Comparison of ENCODE assay signal across 21 cellular contexts in genomic region chr6:73236147-73236750, GRCh38. TPM values are rescaled to one million over a fixed set of nuclear protein-coding genes. Genes with fewer than 3 reads are reported as not detected.
A peak's percentile ranks its signal among the peaks of the same experiment; 100 is the strongest.
DNase-seq lines count a peak whose midpoint lies in the region; ATAC-seq and TF ChIP-seq lines count a peak whose summit lies in the region.
"Had no signal": no experiment of that assay in that cellular context is flagged by ENCODE, and none has a peak within 500 bp of the region (broad histone marks: within the 10 kb centered on the region; RNA-seq: fewer than 3 reads in every experiment).

No MANE protein-coding gene starts in this region.

- H3K27ac ChIP-seq in A673 (ENCODE audit: low read depth, low read length, poor library complexity, severe bottlenecking) (no peak overlapping the region), SK-N-SH (ENCODE audit: low read depth in 2 of 2, low read length in 1 of 2) (peak overlapping the region in 1 of 2 experiments; percentile 30; a peak in 1 of 4 replicates)
- H3K27ac ChIP-seq: heart right ventricle, lower lobe of right lung, skin epidermis had no signal

- WGBS in SK-N-SH (ENCODE audit: low lambda C conversion rate) = 48% methylated on average over 5 of the region's 5 CpGs

- H3K9me3 ChIP-seq in A673 (ENCODE audit: low read depth, low read length, poor library complexity, severe bottlenecking) = no peaks in the 10 kb centered on the region
- no peaks in the 10 kb centered on the region for H3K9me3 ChIP-seq in SK-N-SH
- H3K9me3 ChIP-seq: heart right ventricle, lower lobe of right lung had no signal

- no peak overlapping the region for H2AFZ ChIP-seq in SK-N-SH (ENCODE audit: low read depth)

- H3K79me2 ChIP-seq in SK-N-SH (ENCODE audit: insufficient read depth) = no peaks in the 10 kb centered on the region

- no peaks in the 10 kb centered on the region for H3K27me3 ChIP-seq in A673 (replicated peaks; ENCODE audit: insufficient read depth, low read depth, low read length, poor library complexity)
- no peaks in the 10 kb centered on the region for H3K27me3 ChIP-seq in SK-N-SH (ENCODE audit: insufficient read depth)
- H3K27me3 ChIP-seq: heart right ventricle had no signal

- H3K27me3 Mint-ChIP-seq in HFFc6 (ENCODE audit: insufficient read depth) = no peaks in the 10 kb centered on the region
- H3K27me3 Mint-ChIP-seq: activated B cell treated with CpG ODN at 0.5 μM for 24 hours; activated naive CD8-positive, alpha-beta T cell treated with anti-CD3 and anti-CD28 coated beads, Interleukin-2, amount 50 U/mL, for 24 hours had no signal

- H3K4me1 Mint-ChIP-seq in HFFc6 (ENCODE audit: low read depth) = peaks cover 46% of the 10 kb centered on the region
- H3K4me1 Mint-ChIP-seq: activated naive CD8-positive, alpha-beta T cell treated with anti-CD3 and anti-CD28 coated beads, Interleukin-2, amount 50 U/mL, for 24 hours had no signal

- intact Hi-C loops in A673 (cut with micrococcal nuclease; ENCODE audit: unreplicated experiment) = no loop called here

- peak in 1 of 2 experiments; percentile 52; a peak in 1 of 4 replicates for TF ChIP-seq EP300 in SK-N-SH (IDR thresholded peaks at IDR 0.05; ENCODE audit: borderline replicate concordance in 1 of 2, low read depth in 1 of 2, low read length in 1 of 2)

- H3K4me3 ChIP-seq in A673 (ENCODE audit: low read depth, low read length, poor library complexity, severe bottlenecking) = no peak overlapping the region
- no peak overlapping the region for H3K4me3 ChIP-seq in SK-N-SH (ENCODE audit: low read depth in 2 of 2, low read length in 1 of 2)
- no peak overlapping the region for H3K4me3 ChIP-seq in fibroblast of the aortic adventitia (ENCODE audit: low read depth, low read length)
- H3K4me3 ChIP-seq: heart right ventricle, lower lobe of right lung, skin epidermis had no signal

- no peaks in the 10 kb centered on the region for H3K9me3 Mint-ChIP-seq in HFFc6
- H3K9me3 Mint-ChIP-seq: activated B cell treated with CpG ODN at 0.5 μM for 24 hours; activated naive CD8-positive, alpha-beta T cell treated with anti-CD3 and anti-CD28 coated beads, Interleukin-2, amount 50 U/mL, for 24 hours had no signal

- peaks cover 5% of the 10 kb centered on the region; the same call in 1 of the 2 replicates for H3K36me3 Mint-ChIP-seq in HFFc6 (ENCODE audit: low read depth)

- H4K20me1 ChIP-seq in SK-N-SH (ENCODE audit: insufficient read depth) = no peaks in the 10 kb centered on the region

- DNase-seq in A673 (ENCODE audit: low spot score) (peak; percentile 10), HFFc6 (peak; percentile 97), SK-N-SH (no peak), fibroblast of the aortic adventitia (ENCODE audit: low read depth) (peak; percentile 94), SKM-1 treated with dmso at 0.1 percent for 144 hours (lab: John Stamatoyannopoulos, UW; ENCODE audit: unreplicated experiment) (no peak), NCI-H446 (lab: John Stamatoyannopoulos, UW) (no peak), cerebellar cortex (ENCODE audit: low spot score) (no peak)
- DNase-seq: activated B cell treated with CpG ODN at 0.5 μM for 24 hours; activated naive CD8-positive, alpha-beta T cell treated with anti-CD3 and anti-CD28 coated beads, Interleukin-2, amount 50 U/mL, for 24 hours; activated T-cell treated with anti-CD3 and anti-CD28 coated beads for 4 hours; AML-193; DMS53; H7; heart right ventricle; lower lobe of right lung; NCI-H146; NCI-H82 had no signal

- peaks cover 10% of the 10 kb centered on the region for H3F3A ChIP-seq in SK-N-SH (replicated peaks; ENCODE audit: insufficient read depth)

- BruUV-seq in A673 (replicated peaks; lab: Mats Ljungman, UMichigan) = no TSS peak

- TF ChIP-seq CTCF in A673 (conservative IDR thresholded peaks at IDR 0.05; ENCODE audit: low read depth, low read length) = no peak
- TF ChIP-seq CTCF in HFFc6 (IDR thresholded peaks at IDR 0.05) = no peak
- TF ChIP-seq CTCF in SK-N-SH (IDR thresholded peaks at IDR 0.05) = no peak
- TF ChIP-seq CTCF in fibroblast of the aortic adventitia (IDR thresholded peaks at IDR 0.05; ENCODE audit: insufficient read depth, low read length) = no peak

- no peak overlapping the region for H3K4me2 ChIP-seq in SK-N-SH

- H3K9ac ChIP-seq in SK-N-SH = no peak overlapping the region

- no peak for ATAC-seq in HG03045 (IDR thresholded peaks at IDR 0.05; ENCODE audit: unreplicated experiment)
- ATAC-seq: activated naive CD8-positive, alpha-beta T cell treated with anti-CD3 and anti-CD28 coated beads, Interleukin-2, amount 50 U/mL, for 24 hours; heart right ventricle; lower lobe of right lung had no signal

- peak overlapping the region; percentile 89 for H3K27ac Mint-ChIP-seq in HFFc6
- H3K27ac Mint-ChIP-seq: activated B cell treated with CpG ODN at 0.5 μM for 24 hours; activated naive CD8-positive, alpha-beta T cell treated with anti-CD3 and anti-CD28 coated beads, Interleukin-2, amount 50 U/mL, for 24 hours had no signal

- no peak overlapping the region for H3K4me3 Mint-ChIP-seq in HFFc6
- H3K4me3 Mint-ChIP-seq: activated B cell treated with CpG ODN at 0.5 μM for 24 hours; activated naive CD8-positive, alpha-beta T cell treated with anti-CD3 and anti-CD28 coated beads, Interleukin-2, amount 50 U/mL, for 24 hours had no signal

- H3K36me3 ChIP-seq in A673 (ENCODE audit: insufficient read depth, low read length, poor library complexity, severe bottlenecking) (no peaks in the 10 kb centered on the region), SK-N-SH (replicated peaks in 1 of 2; ENCODE audit: control insufficient read depth in 1 of 2, insufficient read depth in 2 of 2, low read length in 1 of 2) (no peaks in the 10 kb centered on the region)
- H3K36me3 ChIP-seq: heart right ventricle, lower lobe of right lung had no signal

- H3K9me2 ChIP-seq in SK-N-SH = no peaks in the 10 kb centered on the region

- TF ChIP-seq RAD21 in SK-N-SH (IDR thresholded peaks at IDR 0.05; ENCODE audit: low read length) = no peak

- H3K4me1 ChIP-seq in A673 (ENCODE audit: insufficient read depth, low read length, poor library complexity, severe bottlenecking) (no peaks in the 10 kb centered on the region), SK-N-SH (ENCODE audit: control insufficient read depth in 1 of 2, insufficient read depth in 2 of 2, low read depth in 1 of 2, low read length in 1 of 2) (peaks cover 0 to 16% of the 10 kb centered on the region in 2 experiments; a peak in 1 of 4 replicates)
- H3K4me1 ChIP-seq: lower lobe of right lung had no signal

- CTCF ChIA-PET in A673 (lab: Charles Lee) = no interaction called here
- CTCF ChIA-PET in SK-N-SH (lab: Yijun Ruan, JAX) = no interaction called here

- POLR2A ChIA-PET in A673 (lab: Charles Lee; ENCODE audit: low non-redundant PET) (interaction anchor here (0.7 kb wide), 1 partner anchor 709 kb away, joined by 15 read pairs; no protein-coding TSS in a partner anchor), SK-N-SH (lab: Yijun Ruan, JAX) (interaction anchor here (0.7 kb wide), 2 partner anchors 8 to 9 kb away, joined by 3 to 6 read pairs; no protein-coding TSS in a partner anchor)

TF ChIP-seq in SK-N-SH, 30 proteins besides CTCF, POLR2A, EP300 and RAD21 (continues in another document):
- TF ChIP-seq RXRA (IDR thresholded peaks at IDR 0.05; ENCODE audit: borderline replicate concordance, low read depth) (0 out of 2 replicates have a peak, but pooled peaks have one; percentile 17), USF2 (IDR thresholded peaks at IDR 0.05; ENCODE audit: borderline replicate concordance, low read depth, low read length) (no peak), RFX5 (IDR thresholded peaks at IDR 0.05; ENCODE audit: low read length) (no peak), MXI1 (IDR thresholded peaks at IDR 0.05; ENCODE audit: low read depth, low read length) (no peak), FOXJ3 (CRISPR knock-in tag; IDR thresholded peaks at IDR 0.05) (no peak), FOSL2 (IDR thresholded peaks at IDR 0.05; ENCODE audit: borderline replicate concordance, low read depth) (peak; percentile 74), TEAD4 (IDR thresholded peaks at IDR 0.05; ENCODE audit: borderline replicate concordance, insufficient read depth) (0 out of 2 replicates have a peak, but pooled peaks have one; percentile 18), TAF1 (IDR thresholded peaks at IDR 0.05; ENCODE audit: borderline replicate concordance, low read depth, low read length) (no peak), CHD2 (IDR thresholded peaks at IDR 0.05; ENCODE audit: low read length, partially characterized antibody) (no peak), RCOR1 (IDR thresholded peaks at IDR 0.05; ENCODE audit: low read length) (no peak), POLR2AphosphoS5 (IDR thresholded peaks at IDR 0.05; ENCODE audit: low read depth, low read length) (no peak), SIN3A (IDR thresholded peaks at IDR 0.05; ENCODE audit: borderline replicate concordance, low read depth, low read length) (no peak)

RNA-seq across cellular contexts. Expression of gene KHDC1L, which starts 11.0 kb away (rescaled TPM):
- total RNA-seq in A673 (2021) (not detected in 2 replicates), fibroblast of the aortic adventitia (ENCODE audit: low replicate concordance) (not detected in 2 replicates)
- under 1 TPM in 2 of 6 experiments, not detected in 4; 0.37 to 0.55 TPM for total RNA-seq in HFFc6 (2021; fragmentation: NEBNext Ultra II Directional; extraction: Animal tissue kit (Norgen Biotek cat#: 25700))
- 0.16 and 0.18 TPM in 2 replicates for polyA plus RNA-seq in SK-N-SH (2012; rRNA removed)
- polyA plus RNA-seq in SK-N-SH (2012; cell fraction: cytosol; rRNA removed) = 0.10 and 0.20 TPM in 2 replicates
- polyA plus RNA-seq in SK-N-SH (2012; cell fraction: nucleus; rRNA removed) = 0.81 and 1.1 TPM in 2 replicates
- total RNA-seq: activated B cell treated with CpG ODN at 0.5 μM for 24 hours, heart right ventricle, lower lobe of right lung, SK-MEL-5, urinary bladder had no signal
- polyA plus RNA-seq: heart right ventricle, urinary bladder had no signal

RNA-seq across cellular contexts. Expression of gene KHDC1, which starts 26.7 kb away (rescaled TPM):
- total RNA-seq in A673 (2021) (11.1 TPM in 2 replicates), fibroblast of the aortic adventitia (ENCODE audit: low replicate concordance) (0.16 and 4.5 TPM in 2 replicates)
- 1 to 10 TPM; 4.8 to 6.3 (median 5.9) TPM for total RNA-seq in HFFc6 (2021; fragmentation: NEBNext Ultra II Directional; extraction: Animal tissue kit (Norgen Biotek cat#: 25700))
- polyA plus RNA-seq in SK-N-SH (2012; rRNA removed) = 6.0 and 6.6 TPM in 2 replicates
- 5.0 TPM in 2 replicates for polyA plus RNA-seq in SK-N-SH (2012; cell fraction: cytosol; rRNA removed)
- 9.7 and 10.2 TPM in 2 replicates for polyA plus RNA-seq in SK-N-SH (2012; cell fraction: nucleus; rRNA removed)
- total RNA-seq: SK-MEL-5 had no signal

Comparison
In these comparisons a context has a peak if more than half of its experiments do, and no peak if none do; other contexts are left out.
1. DNase-seq: peak in A673 (single experiment), HFFc6 (single experiment) and fibroblast of the aortic adventitia (single experiment); none in SK-N-SH (single experiment), SKM-1 treated with dmso at 0.1 percent for 144 hours (single experiment), NCI-H446 (0 of 2) and cerebellar cortex (single experiment).